Comparison of ENCODE assay signal across 9 cellular contexts in the genomic region with DNA sequence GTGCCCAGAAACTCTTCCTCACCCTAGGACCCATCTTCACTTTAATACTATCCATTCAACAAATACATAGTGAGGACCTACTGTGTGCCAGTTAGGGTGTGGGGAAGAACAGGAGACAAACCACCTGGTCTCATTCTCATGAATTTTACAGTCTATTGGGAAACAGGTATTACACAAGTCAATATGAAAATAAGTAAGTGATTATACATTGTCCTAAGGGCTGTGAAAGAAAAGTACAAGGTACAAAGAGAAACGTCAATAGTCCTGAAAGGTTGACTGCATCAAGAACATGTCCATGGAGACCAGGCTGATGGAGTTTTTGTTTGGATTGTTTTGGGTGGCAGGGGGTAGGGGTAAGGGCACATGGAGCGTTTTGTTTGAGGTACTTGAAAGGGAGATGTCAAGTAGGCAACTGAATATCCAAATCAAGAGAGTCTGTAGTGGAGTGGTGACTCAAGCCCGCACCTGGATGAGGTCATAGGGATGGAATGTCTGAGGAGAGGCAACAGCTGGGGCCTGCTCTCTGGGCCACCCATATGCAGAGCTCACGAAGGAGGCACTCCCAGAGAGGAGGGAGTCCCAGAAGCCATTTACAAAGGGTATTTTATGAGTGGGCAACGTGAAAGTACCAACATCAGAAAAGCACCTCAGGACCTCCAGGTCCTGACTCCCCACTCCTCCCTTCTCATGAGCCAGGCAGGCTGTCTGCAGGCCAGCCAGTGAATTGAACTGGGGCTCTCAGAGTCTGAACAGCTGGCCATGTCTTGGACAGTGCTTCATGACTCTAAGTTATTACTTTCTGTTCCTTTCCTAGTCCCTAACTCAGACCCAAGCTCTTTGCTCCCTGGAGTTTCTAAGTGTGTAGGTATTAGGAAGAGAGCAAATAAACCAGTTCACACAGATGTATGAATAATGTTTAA.
DNase-seq lines count a peak whose midpoint lies in the region; ATAC-seq and TF ChIP-seq lines count a peak whose summit lies in the region.
"Had no signal": no experiment of that assay in that cellular context is flagged by ENCODE, and none has a peak within 500 bp of the region (broad histone marks: within the 10 kb centered on the region; RNA-seq: fewer than 3 reads in every experiment).

No MANE protein-coding gene starts in this region.

- H2BK12ac ChIP-seq in trophoblast cell (ENCODE audit: low read length): peak overlapping the region; percentile 99

- H3K4ac ChIP-seq in trophoblast cell (ENCODE audit: low read depth, low read length): peak overlapping the region; percentile 92

- peak overlapping the region; percentile 99 for H2BK120ac ChIP-seq in trophoblast cell (ENCODE audit: insufficient read depth, low read length, poor library complexity)

- H3K4me2 ChIP-seq in trophoblast cell (ENCODE audit: low read length): no peak overlapping the region

- peaks cover 0 to 4% of the 10 kb centered on the region in 2 experiments for H3K36me3 ChIP-seq in trophoblast cell (ENCODE audit: control insufficient read depth in 1 of 2, insufficient read depth in 2 of 2, low read length in 2 of 2)

- peak overlapping the region; percentile 92 for H2AK5ac ChIP-seq in trophoblast cell (ENCODE audit: low read length)

- no peaks in the 10 kb centered on the region for H3K9me3 ChIP-seq in trophoblast cell (ENCODE audit: insufficient read depth, low read depth, low read length)

- H2BK5ac ChIP-seq in trophoblast cell (ENCODE audit: low read depth, low read length, poor library complexity): peak overlapping the region; percentile 96

- no peak for TF ChIP-seq POLR2A in erythroblast (IDR thresholded peaks at IDR 0.05; ENCODE audit: low read length)

- peak; percentile 25 for DNase-seq in EL
- peak; percentile 81 for DNase-seq in NCI-H510A (lab: John Stamatoyannopoulos, UW)
- DNase-seq in left ventricle myocardium superior: no peak
- DNase-seq in trophoblast cell: peak; percentile 95 to 96
- no peak for DNase-seq in NOMO-1 treated with DMSO at 0.1 percent for 48 hours (lab: John Stamatoyannopoulos, UW; ENCODE audit: unreplicated experiment)
- no peak for DNase-seq in erythroblast (lab: John Stamatoyannopoulos, UW)
- DNase-seq in posterior cingulate gyrus: no peak
- DNase-seq: KG1 had no signal

- H4K8ac ChIP-seq in trophoblast cell (ENCODE audit: low read depth, low read length): peak overlapping the region; percentile 90

- H4K91ac ChIP-seq in trophoblast cell (ENCODE audit: low read depth, low read length): peak overlapping the region; percentile 99

- no peaks in the 10 kb centered on the region for H3K27me3 ChIP-seq in trophoblast cell (ENCODE audit: insufficient read depth, low read length)

- H3K18ac ChIP-seq in trophoblast cell (ENCODE audit: low read length): peak overlapping the region; percentile 95

- peaks cover 23 to 28% of the 10 kb centered on the region in 2 experiments for H3K4me1 ChIP-seq in trophoblast cell (ENCODE audit: control insufficient read depth in 1 of 2, insufficient read depth in 2 of 2, low read length in 2 of 2)

- no peak overlapping the region for H4K12ac ChIP-seq in trophoblast cell (ENCODE audit: low read depth, low read length)

- peaks cover 4% of the 10 kb centered on the region for H3K79me2 ChIP-seq in trophoblast cell (ENCODE audit: control insufficient read depth, insufficient read depth, low read length, poor library complexity)

- peak overlapping the region; percentile 61 for H2AFZ ChIP-seq in trophoblast cell (ENCODE audit: insufficient read depth, low read length, poor library complexity)

- peak overlapping the region; percentile 83 for H3K27ac ChIP-seq in trophoblast cell (ENCODE audit: low read depth, low read length)

- WGBS in trophoblast cell (ENCODE audit: extremely low coverage, insufficient coverage, insufficient read length): no CpG with 5 or more reads among the region's 5 CpGs

- H3K79me1 ChIP-seq in trophoblast cell (ENCODE audit: low read length): peaks cover 33% of the 10 kb centered on the region

- no peak overlapping the region for H3K23ac ChIP-seq in trophoblast cell (ENCODE audit: low read length)

- no peak overlapping the region for H3K9ac ChIP-seq in trophoblast cell (ENCODE audit: low read length)

- intact Hi-C loops in left ventricle myocardium superior (cut with micrococcal nuclease): loop anchor here (10.0 kb wide), 2 partner anchors 276 to 576 kb away; no protein-coding TSS in a partner anchor
- intact Hi-C loops in posterior cingulate gyrus (cut with DNase I): no loop called here

- H3K14ac ChIP-seq in trophoblast cell (ENCODE audit: low read length): peak overlapping the region; percentile 94

- H3K4me3 ChIP-seq in trophoblast cell (ENCODE audit: low read depth, low read length): no peak overlapping the region

- ATAC-seq in left ventricle myocardium superior: peak; percentile 15
- no peak for ATAC-seq in HG02623 (IDR thresholded peaks at IDR 0.05; ENCODE audit: unreplicated experiment)

Comparison
In these comparisons a context has a peak if more than half of its experiments do, and no peak if none do; other contexts are left out.
1. DNase-seq: peak in EL (single experiment), NCI-H510A (single experiment) and trophoblast cell (2 of 2); none in left ventricle myocardium superior (single experiment), NOMO-1 treated with DMSO at 0.1 percent for 48 hours (single experiment), erythroblast (0 of 2) and posterior cingulate gyrus (0 of 10).